8 cellular contexts compared by ENCODE assay signal in the genomic region with DNA sequence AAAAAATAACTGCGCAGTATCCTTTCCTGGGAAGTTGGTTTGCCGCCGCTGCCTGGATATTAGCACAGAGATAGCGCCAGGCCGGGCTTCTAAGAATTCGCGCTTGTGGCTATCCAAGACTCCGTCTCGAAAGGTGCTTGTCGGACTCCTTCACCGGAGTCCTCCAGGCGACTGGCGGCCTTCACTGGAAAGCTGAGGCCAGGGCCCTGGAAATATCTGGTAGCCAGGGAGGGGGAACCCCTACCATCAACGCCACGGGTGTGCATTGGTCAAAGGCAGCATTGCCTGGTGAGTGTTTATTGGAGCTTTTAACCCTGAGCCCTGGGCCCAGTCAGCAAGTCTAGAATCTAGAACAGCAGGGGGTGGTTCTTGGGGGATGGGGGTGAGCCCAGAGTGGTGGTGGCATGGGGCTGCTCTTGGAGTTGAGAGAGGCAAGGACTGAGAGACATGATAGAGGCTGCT. TPM values are rescaled to one million over a fixed set of nuclear protein-coding genes. Genes with fewer than 3 reads are reported as not detected.
DNase-seq lines count a peak whose midpoint lies in the region; ATAC-seq, FAIRE-seq and TF ChIP-seq lines count a peak whose summit lies in the region.

No MANE protein-coding gene starts in this region.

- POLR2A ChIA-PET in GM12878 (lab: Charles Lee), result interaction anchor here (0.6 to 2.9 kb wide), 3 partner anchors 20 to 236 kb away, joined by 3 to 21 read pairs (median 3); no protein-coding TSS in a partner anchor

- H3K27ac ChIP-seq in KOPT-K1 (ENCODE audit: low read depth, low read length, poor library complexity, severe bottlenecking), result peak overlapping the region; percentile 36
- H3K27ac ChIP-seq in GM12878 (ENCODE audit: control insufficient read depth, insufficient read depth), result peak overlapping the region; percentile 51
- peak overlapping the region; percentile 42 for H3K27ac ChIP-seq in layer of hippocampus (ENCODE audit: low read depth, low read length)
- peak overlapping the region; percentile 30 for H3K27ac ChIP-seq in subcutaneous abdominal adipose tissue (ENCODE audit: low read depth, low read length)

- H2AFZ ChIP-seq in GM12878 (ENCODE audit: control insufficient read depth, low read depth, low read length), result no peak overlapping the region

- peaks cover 3% of the 10 kb centered on the region for H4K20me1 ChIP-seq in GM12878 (ENCODE audit: control insufficient read depth, insufficient read depth)

- peak; percentile 13 for ATAC-seq in GM18520 (IDR thresholded peaks at IDR 0.05; ENCODE audit: unreplicated experiment)
- peak; percentile 48 for ATAC-seq in GM12878
- no peak for ATAC-seq in GM19467 (IDR thresholded peaks at IDR 0.05; ENCODE audit: unreplicated experiment)

- no peaks in the 10 kb centered on the region for H3K9me3 ChIP-seq in KOPT-K1 (ENCODE audit: insufficient read depth, low read length, poor library complexity, severe bottlenecking)
- no peaks in the 10 kb centered on the region; the same call in 2 of the 3 replicates for H3K9me3 ChIP-seq in GM12878 (replicated peaks; ENCODE audit: control insufficient read depth, insufficient read depth, low read length)
- H3K9me3 ChIP-seq in subcutaneous abdominal adipose tissue (ENCODE audit: control insufficient read depth in 5 of 5, low read length in 5 of 5), result no peaks in the 10 kb centered on the region

- peaks cover 9% of the 10 kb centered on the region for H3K4me1 ChIP-seq in GM12878 (ENCODE audit: control insufficient read depth, insufficient read depth, low read length)
- peaks cover 0 to 27% (median 26%) of the 10 kb centered on the region in 5 donors for H3K4me1 ChIP-seq in subcutaneous abdominal adipose tissue (ENCODE audit: control insufficient read depth in 5 of 5, insufficient read depth in 5 of 5, low read length in 5 of 5)

- BruUV-seq in GM12878 (replicated peaks; lab: Mats Ljungman, UMichigan), result TSS peak; percentile 97

- H3K79me2 ChIP-seq in GM12878 (ENCODE audit: control insufficient read depth, insufficient read depth, low read length), result peaks cover 38% of the 10 kb centered on the region

- TF ChIP-seq CTCF in GM12878 (IDR thresholded peaks at IDR 0.05 in 2 of 3, conservative IDR thresholded peaks at IDR 0.05 in 1 of 3; ENCODE audit: control insufficient read depth in 2 of 3, extremely low read depth in 1 of 3, insufficient read depth in 1 of 3, low read depth in 3 of 3, low read length in 3 of 3), result no peak

- no peaks in the 10 kb centered on the region for H3K27me3 ChIP-seq in GM12878 (replicated peaks in 1 of 2; ENCODE audit: control insufficient read depth in 2 of 2, insufficient read depth in 2 of 2, low read length in 1 of 2)
- H3K27me3 ChIP-seq in layer of hippocampus (ENCODE audit: control insufficient read depth, insufficient read depth, low read length), result no peaks in the 10 kb centered on the region
- peaks cover 0 to 17% (median 3%) of the 10 kb centered on the region in 5 donors for H3K27me3 ChIP-seq in subcutaneous abdominal adipose tissue (ENCODE audit: control insufficient read depth in 5 of 5, insufficient read depth in 4 of 5, low read length in 5 of 5)

- H3K4me3 ChIP-seq in GM12878 (peak overlapping the region; percentile 43; the same call in 1 of the 2 replicates), subcutaneous abdominal adipose tissue (ENCODE audit: low read depth in 1 of 5, low read length in 5 of 5) (peak overlapping the region; percentile 43 to 64 (median 58))

- 36% methylated on average over 15 of the region's 15 CpGs for WGBS in GM12878 (ENCODE audit: insufficient coverage, insufficient replicate concordance, low lambda C conversion rate, missing lambda C conversion rate)

- no peak for TF ChIP-seq EP300 in GM12878 (IDR thresholded peaks at IDR 0.05; ENCODE audit: borderline replicate concordance in 1 of 2, control insufficient read depth in 1 of 2, low read depth in 2 of 2, low read length in 2 of 2)

- intact Hi-C loops in GM12878 (cut with micrococcal nuclease; ENCODE audit: unreplicated experiment), result loop anchor here (1.0 to 5.0 kb wide), 3 partner anchors 18 to 123 kb away; partner anchors contain the start of genes OTUD5 and TFE3

- no peak for TF ChIP-seq RAD21 in GM12878 (IDR thresholded peaks at IDR 0.05; ENCODE audit: insufficient read depth, low read depth, low read length)

- SMC1A ChIA-PET in GM12878 (lab: Charles Lee; ENCODE audit: uncharacterized antibody, unreplicated experiment), result interaction anchor here (2.3 kb wide), 1 partner anchor 18 kb away, joined by 12 read pairs; no protein-coding TSS in a partner anchor

- TF ChIP-seq POLR2A in GM12878 (IDR thresholded peaks at IDR 0.05; ENCODE audit: low read depth, low read length), result no peak

- peak overlapping the region; percentile 56; the same call in 1 of the 2 replicates for H3K4me2 ChIP-seq in GM12878 (ENCODE audit: control insufficient read depth, insufficient read depth)

- peak; percentile 7 for FAIRE-seq in GM12878 (lab: Jason Lieb, UNC)

- CTCF ChIA-PET in GM12878 (lab: Yijun Ruan, JAX), result interaction anchor here (1.0 to 1.6 kb wide), 3 partner anchors 18 to 26 kb away, joined by 3 to 8 read pairs (median 6); no protein-coding TSS in a partner anchor

- DNase-seq in GM12878 (ENCODE audit: low read depth, low spot score) (no peak), superior temporal gyrus (ENCODE audit: extremely low spot score) (no peak), inferior parietal cortex (ENCODE audit: extremely low spot score) (no peak)

- H3K36me3 ChIP-seq in KOPT-K1 (ENCODE audit: insufficient read depth, low read length), result peaks cover 26% of the 10 kb centered on the region; the same call in 1 of the 2 replicates
- H3K36me3 ChIP-seq in GM12878 (ENCODE audit: control insufficient read depth in 2 of 2, insufficient read depth in 2 of 2, low read length in 1 of 2), result no peaks in the 10 kb centered on the region; a peak in 1 of 4 replicates
- peaks cover 0 to 37% (median 23%) of the 10 kb centered on the region in 5 donors for H3K36me3 ChIP-seq in subcutaneous abdominal adipose tissue (ENCODE audit: control insufficient read depth in 5 of 5, insufficient read depth in 5 of 5, low read length in 5 of 5)

- in situ Hi-C loops in GM12878 (cut with MboI), result no loop called here

- H3K9ac ChIP-seq in GM12878 (ENCODE audit: control insufficient read depth, insufficient read depth, low read length) (peak overlapping the region; percentile 58), subcutaneous abdominal adipose tissue (ENCODE audit: low read length in 5 of 5) (peak overlapping the region in 2 of 5 donors; percentile 17 to 45)

- RAD21 ChIA-PET in GM12878 (lab: Charles Lee; ENCODE audit: unreplicated experiment), result interaction anchor here (0.6 to 1.0 kb wide), 4 partner anchors 13 to 20 kb away, joined by 3 to 5 read pairs (median 4); no protein-coding TSS in a partner anchor

RNA-seq across cellular contexts. Expression of gene PIM2, which starts 0.6 kb away (rescaled TPM):
- 293 and 318 TPM in 2 replicates for total RNA-seq in GM12878 (2013; cell fraction: nucleolus; rRNA removed)
- total RNA-seq in GM12878 (2014; rRNA removed) (32.9 and 37.9 TPM in 2 replicates), GM12878 (2014; rRNA removed; fragmentation: Illumina TruSeq; extraction: Trizol) (19.2 and 19.9 TPM in 2 replicates), GM12878 (2021) (29.6 and 30.4 TPM in 2 replicates)
- 61.5 TPM for polyA plus RNA-seq in GM12878 (2011; ENCODE audit: low read depth)
- polyA plus RNA-seq in GM12878 (2011; rRNA removed) (65.9 and 96.8 TPM in 2 replicates), GM12878 (2014; fragmentation: Illumina TruSeq; extraction: Trizol) (30.1 and 34.0 TPM in 2 replicates), GM12878 (2014; fragmentation: Nextera tagmentation; extraction: Ambion mirVana) (10 to 100 TPM; 19.6 to 26.2 TPM), GM12878 (2014; rRNA removed) (31.7 and 32.1 TPM in 2 replicates), GM12878 (2016; fragmentation: Nextera tagmentation; extraction: Ambion mirVana) (10 to 100 TPM; 46.5 to 54.5 TPM)
- polyA plus RNA-seq in GM12878 (2011; cell fraction: cytosol; rRNA removed), result 86.7 and 115 TPM in 2 replicates
- 111 and 151 TPM in 2 replicates for polyA plus RNA-seq in GM12878 (2011; cell fraction: nucleus; rRNA removed)
- polyA plus RNA-seq in GM12878 (2012), result 114 and 191 TPM in 2 replicates
- 60.6 and 83.6 TPM in 2 replicates for polyA minus RNA-seq in GM12878 (2011; rRNA and poly(A)+ RNA removed)
- polyA minus RNA-seq in GM12878 (2011; cell fraction: cytosol; rRNA and poly(A)+ RNA removed), result 25.4 and 29.0 TPM in 2 replicates
- 53.8 and 65.6 TPM in 2 replicates for polyA minus RNA-seq in GM12878 (2011; cell fraction: nucleus; rRNA and poly(A)+ RNA removed)

RNA-seq across cellular contexts. Expression of gene SLC35A2, which starts 7.9 kb away (rescaled TPM):
- total RNA-seq in GM12878 (2013; cell fraction: nucleolus; rRNA removed), result 10.7 and 16.8 TPM in 2 replicates
- total RNA-seq in GM12878 (2014; rRNA removed), result 9.3 and 11.0 TPM in 2 replicates
- total RNA-seq in GM12878 (2014; rRNA removed; fragmentation: Illumina TruSeq; extraction: Trizol), result 8.4 and 9.1 TPM in 2 replicates
- total RNA-seq in GM12878 (2021), result 16.7 and 21.9 TPM in 2 replicates
- 7.5 TPM for polyA plus RNA-seq in GM12878 (2011; ENCODE audit: low read depth)
- polyA plus RNA-seq in GM12878 (2011; rRNA removed), result 10.3 and 12.9 TPM in 2 replicates
- 22.6 and 23.3 TPM in 2 replicates for polyA plus RNA-seq in GM12878 (2011; cell fraction: cytosol; rRNA removed)
- 28.2 and 28.4 TPM in 2 replicates for polyA plus RNA-seq in GM12878 (2011; cell fraction: nucleus; rRNA removed)
- 15.6 and 17.0 TPM in 2 replicates for polyA plus RNA-seq in GM12878 (2012)
- polyA plus RNA-seq in GM12878 (2014; fragmentation: Illumina TruSeq; extraction: Trizol), result 12.0 and 16.9 TPM in 2 replicates
- polyA plus RNA-seq in GM12878 (2014; fragmentation: Nextera tagmentation; extraction: Ambion mirVana), result 1 to 10 TPM; 2.1 to 6.8 TPM
- polyA plus RNA-seq in GM12878 (2014; rRNA removed), result 16.8 and 18.7 TPM in 2 replicates
- 10 to 100 TPM; 25.1 to 27.4 TPM for polyA plus RNA-seq in GM12878 (2016; fragmentation: Nextera tagmentation; extraction: Ambion mirVana)
- polyA minus RNA-seq in GM12878 (2011; rRNA and poly(A)+ RNA removed), result 21.6 and 23.7 TPM in 2 replicates
- 4.3 and 6.9 TPM in 2 replicates for polyA minus RNA-seq in GM12878 (2011; cell fraction: cytosol; rRNA and poly(A)+ RNA removed)
- polyA minus RNA-seq in GM12878 (2011; cell fraction: nucleus; rRNA and poly(A)+ RNA removed), result 4.1 and 5.2 TPM in 2 replicates

RNA-seq across cellular contexts. Expression of gene PQBP1, which starts 21.7 kb away (rescaled TPM):
- total RNA-seq in GM12878 (2013; cell fraction: nucleolus; rRNA removed), result 8.1 and 8.5 TPM in 2 replicates
- total RNA-seq in GM12878 (2014; rRNA removed) (62.2 and 70.2 TPM in 2 replicates), GM12878 (2014; rRNA removed; fragmentation: Illumina TruSeq; extraction: Trizol) (37.5 and 38.5 TPM in 2 replicates), GM12878 (2021) (69.5 and 71.0 TPM in 2 replicates)
- 26.7 TPM for polyA plus RNA-seq in GM12878 (2011; ENCODE audit: low read depth)
- polyA plus RNA-seq in GM12878 (2011; rRNA removed) (22.4 and 55.3 TPM in 2 replicates), GM12878 (2014; fragmentation: Illumina TruSeq; extraction: Trizol) (39.6 and 70.0 TPM in 2 replicates), GM12878 (2014; fragmentation: Nextera tagmentation; extraction: Ambion mirVana) (10 to 100 TPM; 12.5 to 28.0 TPM), GM12878 (2014; rRNA removed) (68.5 and 76.1 TPM in 2 replicates), GM12878 (2016; fragmentation: Nextera tagmentation; extraction: Ambion mirVana) (10 to 100 TPM; 68.6 to 74.8 TPM)
- 67.4 and 68.4 TPM in 2 replicates for polyA plus RNA-seq in GM12878 (2011; cell fraction: cytosol; rRNA removed)
- 112 and 137 TPM in 2 replicates for polyA plus RNA-seq in GM12878 (2011; cell fraction: nucleus; rRNA removed)
- polyA plus RNA-seq in GM12878 (2012), result 70.1 and 70.6 TPM in 2 replicates
- 30.3 and 33.8 TPM in 2 replicates for polyA minus RNA-seq in GM12878 (2011; rRNA and poly(A)+ RNA removed)
- 22.9 and 24.1 TPM in 2 replicates for polyA minus RNA-seq in GM12878 (2011; cell fraction: cytosol; rRNA and poly(A)+ RNA removed)
- polyA minus RNA-seq in GM12878 (2011; cell fraction: nucleus; rRNA and poly(A)+ RNA removed), result 9.9 and 20.2 TPM in 2 replicates

RNA-seq across cellular contexts. Expression of gene TIMM17B, which starts 21.8 kb away (rescaled TPM):
- total RNA-seq in GM12878 (2013; cell fraction: nucleolus; rRNA removed), result 14.1 and 16.7 TPM in 2 replicates
- total RNA-seq in GM12878 (2014; rRNA removed), result 49.0 and 53.5 TPM in 2 replicates
- total RNA-seq in GM12878 (2014; rRNA removed; fragmentation: Illumina TruSeq; extraction: Trizol), result 32.9 and 33.3 TPM in 2 replicates
- total RNA-seq in GM12878 (2021), result 53.8 and 57.8 TPM in 2 replicates
- 24.7 TPM for polyA plus RNA-seq in GM12878 (2011; ENCODE audit: low read depth)
- polyA plus RNA-seq in GM12878 (2011; rRNA removed), result 22.0 and 41.5 TPM in 2 replicates
- 84.2 and 105 TPM in 2 replicates for polyA plus RNA-seq in GM12878 (2011; cell fraction: cytosol; rRNA removed)
- 69.2 and 74.6 TPM in 2 replicates for polyA plus RNA-seq in GM12878 (2011; cell fraction: nucleus; rRNA removed)
- polyA plus RNA-seq in GM12878 (2012), result 40.4 and 40.9 TPM in 2 replicates
- polyA plus RNA-seq in GM12878 (2014; fragmentation: Illumina TruSeq; extraction: Trizol), result 16.3 and 37.7 TPM in 2 replicates
- 10 to 100 TPM in 1 of 2 experiments, 1 to 10 TPM in 1; 4.5 to 18.3 TPM for polyA plus RNA-seq in GM12878 (2014; fragmentation: Nextera tagmentation; extraction: Ambion mirVana)
- polyA plus RNA-seq in GM12878 (2014; rRNA removed), result 69.4 and 72.4 TPM in 2 replicates
- polyA plus RNA-seq in GM12878 (2016; fragmentation: Nextera tagmentation; extraction: Ambion mirVana), result 10 to 100 TPM; 79.5 to 88.7 TPM
- polyA minus RNA-seq in GM12878 (2011; rRNA and poly(A)+ RNA removed), result 14.3 and 37.8 TPM in 2 replicates
- 16.0 and 17.4 TPM in 2 replicates for polyA minus RNA-seq in GM12878 (2011; cell fraction: cytosol; rRNA and poly(A)+ RNA removed)
- polyA minus RNA-seq in GM12878 (2011; cell fraction: nucleus; rRNA and poly(A)+ RNA removed), result 12.9 and 19.4 TPM in 2 replicates

RNA-seq across cellular contexts. Expression of gene OTUD5, which starts 38.0 kb away (rescaled TPM):
- total RNA-seq in GM12878 (2013; cell fraction: nucleolus; rRNA removed), result 39.3 and 46.8 TPM in 2 replicates
- total RNA-seq in GM12878 (2014; rRNA removed) (22.2 and 23.7 TPM in 2 replicates), GM12878 (2014; rRNA removed; fragmentation: Illumina TruSeq; extraction: Trizol) (19.8 and 20.3 TPM in 2 replicates), GM12878 (2021) (39.1 and 39.9 TPM in 2 replicates)
- polyA plus RNA-seq in GM12878 (2011; ENCODE audit: low read depth), result 26.3 TPM
- polyA plus RNA-seq in GM12878 (2011; rRNA removed) (38.7 and 50.3 TPM in 2 replicates), GM12878 (2014; fragmentation: Illumina TruSeq; extraction: Trizol) (29.5 and 36.4 TPM in 2 replicates), GM12878 (2014; fragmentation: Nextera tagmentation; extraction: Ambion mirVana) (1 to 10 TPM; 2.0 to 4.6 TPM), GM12878 (2014; rRNA removed) (39.7 and 44.0 TPM in 2 replicates), GM12878 (2016; fragmentation: Nextera tagmentation; extraction: Ambion mirVana) (10 to 100 TPM; 11.2 to 21.6 TPM)
- 41.0 and 43.4 TPM in 2 replicates for polyA plus RNA-seq in GM12878 (2011; cell fraction: cytosol; rRNA removed)
- polyA plus RNA-seq in GM12878 (2011; cell fraction: nucleus; rRNA removed), result 122 and 147 TPM in 2 replicates
- polyA plus RNA-seq in GM12878 (2012), result 46.9 and 63.6 TPM in 2 replicates
- 34.6 and 56.6 TPM in 2 replicates for polyA minus RNA-seq in GM12878 (2011; rRNA and poly(A)+ RNA removed)
- polyA minus RNA-seq in GM12878 (2011; cell fraction: cytosol; rRNA and poly(A)+ RNA removed), result 23.0 and 36.1 TPM in 2 replicates
- 13.5 and 17.4 TPM in 2 replicates for polyA minus RNA-seq in GM12878 (2011; cell fraction: nucleus; rRNA and poly(A)+ RNA removed)
